In the genomic region with DNA sequence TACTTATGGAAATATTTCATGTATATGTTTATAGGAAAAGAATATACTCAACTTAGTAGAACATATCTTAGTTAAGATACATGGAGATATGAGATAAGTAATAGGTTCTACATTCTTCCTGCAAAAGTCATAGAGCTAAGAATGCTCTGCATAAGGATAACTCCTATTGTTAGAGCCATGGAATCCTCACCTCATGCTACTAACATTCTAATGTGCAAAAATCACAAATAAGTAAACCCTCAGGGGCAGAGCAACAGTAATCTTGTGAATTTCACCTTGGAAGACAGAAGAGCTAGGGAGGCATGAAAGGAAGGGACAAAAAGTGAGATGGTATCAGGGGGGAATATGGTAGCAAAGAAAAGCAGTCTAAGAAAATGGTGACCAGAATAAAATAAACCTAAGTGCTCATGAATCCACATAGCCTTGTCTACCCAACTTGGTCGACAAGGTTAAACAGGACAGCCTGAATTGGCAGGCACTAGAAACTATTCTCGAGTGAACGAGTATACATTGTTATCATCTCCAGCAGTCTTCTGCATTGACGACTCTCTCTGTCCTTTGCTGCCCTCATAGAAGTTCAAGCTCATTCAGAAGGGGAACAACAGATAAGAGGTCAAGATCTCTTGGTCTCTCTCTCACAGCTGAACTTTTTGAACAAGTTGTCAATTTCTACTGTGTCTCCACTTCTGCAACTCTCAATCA, we compare ENCODE assay signal across 19 cellular contexts. TPM values are rescaled to one million over a fixed set of nuclear protein-coding genes. Genes with fewer than 3 reads are reported as not detected.
DNase-seq lines count a peak whose midpoint lies in the region; ATAC-seq, FAIRE-seq and TF ChIP-seq lines count a peak whose summit lies in the region.
"Had no signal": no experiment of that assay in that cellular context is flagged by ENCODE, and none has a peak within 500 bp of the region (broad histone marks: within the 10 kb centered on the region; RNA-seq: fewer than 3 reads in every experiment).

No MANE protein-coding gene starts in this region.

- no peak overlapping the region for H3K4me3 Mint-ChIP-seq in HFFc6
- H3K4me3 Mint-ChIP-seq in astrocyte (ENCODE audit: unreplicated experiment): no peak overlapping the region
- H3K4me3 Mint-ChIP-seq: CD8-positive, alpha-beta T cell; GM23338 had no signal

- no peak for FAIRE-seq in astrocyte (lab: Jason Lieb, UNC)

- H3K36me3 ChIP-seq in astrocyte (ENCODE audit: insufficient read depth, low read length) (peaks cover 19% of the 10 kb centered on the region), body of pancreas (replicated peaks in 1 of 2; ENCODE audit: insufficient read depth in 1 of 2, low read depth in 2 of 2) (peaks cover 6 to 17% of the 10 kb centered on the region in 2 donors), BE2C (peaks cover 39% of the 10 kb centered on the region)

- H3K27me3 ChIP-seq in astrocyte (ENCODE audit: insufficient read depth, low read length): no peaks in the 10 kb centered on the region
- H3K27me3 ChIP-seq in body of pancreas: no peaks in the 10 kb centered on the region
- no peaks in the 10 kb centered on the region for H3K27me3 ChIP-seq in BE2C
- H3K27me3 ChIP-seq: BLaER1 treated with 17β-estradiol and CSF1 and Interleukin-3, amounts not matched to agents 10 nM and 100 nM had no signal

- H3K79me2 ChIP-seq in astrocyte (ENCODE audit: insufficient read depth, low read length): no peaks in the 10 kb centered on the region

- H3K4me3 ChIP-seq in astrocyte (ENCODE audit: insufficient read depth, low read depth, low read length) (no peak overlapping the region), body of pancreas (no peak overlapping the region), BE2C (ENCODE audit: low read depth, low read length) (no peak overlapping the region)
- H3K4me3 ChIP-seq: BLaER1 treated with 17β-estradiol and CSF1 and Interleukin-3, amounts not matched to agents 10 nM and 100 nM; GM23338 had no signal

- TF ChIP-seq POLR2A in body of pancreas (IDR thresholded peaks at IDR 0.05): no peak

- no peak overlapping the region for H3K4me2 ChIP-seq in astrocyte (ENCODE audit: low read length)
- H3K4me2 ChIP-seq: BLaER1 treated with 17β-estradiol and CSF1 and Interleukin-3, amounts not matched to agents 10 nM and 100 nM; GM23338; SK-N-SH had no signal

- TF ChIP-seq CTCF in HFFc6 (IDR thresholded peaks at IDR 0.05) (no peak), astrocyte (IDR thresholded peaks at IDR 0.05; ENCODE audit: insufficient read depth, low read depth, low read length) (no peak), body of pancreas (IDR thresholded peaks at IDR 0.05) (no peak), BE2C (IDR thresholded peaks at IDR 0.05; ENCODE audit: low read depth, low read length) (no peak)

- H3K9me3 ChIP-seq in astrocyte (ENCODE audit: insufficient read depth, low read depth, low read length) (no peaks in the 10 kb centered on the region), body of pancreas (no peaks in the 10 kb centered on the region), BE2C (no peaks in the 10 kb centered on the region)
- H3K9me3 ChIP-seq: SK-N-SH had no signal

- no peak overlapping the region for H3K9ac ChIP-seq in astrocyte (ENCODE audit: low read length)
- H3K9ac ChIP-seq: BLaER1 treated with 17β-estradiol and CSF1 and Interleukin-3, amounts not matched to agents 10 nM and 100 nM; SK-N-SH had no signal

- WGBS in body of pancreas, 2 donors: 89 to 90% methylated on average over 4 of the region's 4 CpGs

- no peaks in the 10 kb centered on the region for H3K4me1 ChIP-seq in astrocyte (ENCODE audit: insufficient read depth, low read length)
- H3K4me1 ChIP-seq in body of pancreas: no peaks in the 10 kb centered on the region
- H3K4me1 ChIP-seq in BE2C: no peaks in the 10 kb centered on the region
- H3K4me1 ChIP-seq: BLaER1 treated with 17β-estradiol and CSF1 and Interleukin-3, amounts not matched to agents 10 nM and 100 nM had no signal

- H3K4me1 Mint-ChIP-seq in HFFc6 (ENCODE audit: low read depth) (no peaks in the 10 kb centered on the region), astrocyte (ENCODE audit: low read depth, unreplicated experiment) (no peaks in the 10 kb centered on the region)
- H3K4me1 Mint-ChIP-seq: GM23338 had no signal

- DNase-seq in EL (peak; percentile 4), HFFc6 (peak; percentile 13), astrocyte (ENCODE audit: low read depth) (peak; percentile 26), left ventricle myocardium superior (no peak), body of pancreas (no peak), BE2C (no peak), T-helper 2 cell (no peak)
- no peak for DNase-seq in stimulated activated CD8-positive, alpha-beta memory T cell treated with anti-CD3 and anti-CD28 coated beads, Interleukin-4, amount 100 ng/mL, for 48 hours
- DNase-seq: Calu3; CD8-positive, alpha-beta T cell; NCI-H1105; NCI-H2081; NCI-H2171 treated with DMSO at 0.1 percent for 48 hours; OCI-M1; SHP77 treated with DMSO at 0.1 percent for 48 hours; SK-N-SH had no signal

- H3K27ac ChIP-seq in astrocyte (ENCODE audit: low read depth, low read length): no peak overlapping the region
- no peak overlapping the region for H3K27ac ChIP-seq in body of pancreas
- H3K27ac ChIP-seq: BLaER1 treated with 17β-estradiol and CSF1 and Interleukin-3, amounts not matched to agents 10 nM and 100 nM had no signal

- H3K27ac Mint-ChIP-seq in HFFc6 (no peak overlapping the region), astrocyte (ENCODE audit: unreplicated experiment) (no peak overlapping the region)
- H3K27ac Mint-ChIP-seq: CD8-positive, alpha-beta T cell; GM23338 had no signal

- H3K27me3 Mint-ChIP-seq in HFFc6 (ENCODE audit: insufficient read depth) (no peaks in the 10 kb centered on the region), astrocyte (ENCODE audit: low read depth, unreplicated experiment) (no peaks in the 10 kb centered on the region)

- H3K36me3 Mint-ChIP-seq in HFFc6 (ENCODE audit: low read depth) (peaks cover 28% of the 10 kb centered on the region), astrocyte (ENCODE audit: low read depth, unreplicated experiment) (peaks cover 10% of the 10 kb centered on the region)

- H2AFZ ChIP-seq in astrocyte (ENCODE audit: low read depth, low read length): no peak overlapping the region
- H2AFZ ChIP-seq: GM23338 had no signal

- intact Hi-C loops in left ventricle myocardium superior (cut with micrococcal nuclease): no loop called here
- intact Hi-C loops in body of pancreas (cut with DNase I): no loop called here

- no peaks in the 10 kb centered on the region for H4K20me1 ChIP-seq in astrocyte (ENCODE audit: insufficient read depth, low read length)
- H4K20me1 ChIP-seq: BLaER1 treated with 17β-estradiol and CSF1 and Interleukin-3, amounts not matched to agents 10 nM and 100 nM had no signal

- peak; percentile 80 for ATAC-seq in left ventricle myocardium superior
- ATAC-seq in body of pancreas: no peak
- ATAC-seq: CD8-positive, alpha-beta T cell; GM23338; HCT116 had no signal

- H3K9me3 Mint-ChIP-seq in HFFc6 (no peaks in the 10 kb centered on the region), astrocyte (ENCODE audit: unreplicated experiment) (no peaks in the 10 kb centered on the region)
- H3K9me3 Mint-ChIP-seq: CD8-positive, alpha-beta T cell; GM23338 had no signal

RNA-seq across cellular contexts. Expression of gene XRN1, which starts 52.8 kb away (rescaled TPM):
- total RNA-seq in HFFc6 (2021; fragmentation: NEBNext Ultra II Directional; extraction: Animal tissue kit (Norgen Biotek cat#: 25700)): 10 to 100 TPM; 26.1 to 36.1 (median 31.3) TPM
- total RNA-seq in astrocyte (36.7 and 39.6 TPM in 2 replicates), left ventricle myocardium superior (20.3 TPM), body of pancreas (10 to 100 TPM; 20.5 to 37.2 TPM)
- polyA plus RNA-seq in BE2C (2012; ENCODE audit: insufficient read depth, insufficient read length, low read depth): 6.8 TPM

Comparison
In these comparisons a context has a peak if more than half of its experiments do, and no peak if none do; other contexts are left out.
1. DNase-seq: peak in EL (single experiment), HFFc6 (single experiment) and astrocyte (single experiment); none in left ventricle myocardium superior (single experiment), stimulated activated CD8-positive, alpha-beta memory T cell treated with anti-CD3 and anti-CD28 coated beads, Interleukin-4, amount 100 ng/mL, for 48 hours (single experiment), body of pancreas (0 of 4), BE2C (single experiment) and T-helper 2 cell (0 of 5).